ENCODE assay signal across 19 cellular contexts in genomic region chr1:90371106-90371813, GRCh38.
DNase-seq lines count a peak whose midpoint lies in the region; ATAC-seq and TF ChIP-seq lines count a peak whose summit lies in the region.
"Had no signal": no experiment of that assay in that cellular context is flagged by ENCODE, and none has a peak within 500 bp of the region (broad histone marks: within the 10 kb centered on the region; RNA-seq: fewer than 3 reads in every experiment).

No MANE protein-coding gene starts in this region.

- H3K9me3 ChIP-seq in PC-3 (ENCODE audit: low read length) = no peaks in the 10 kb centered on the region
- H3K9me3 ChIP-seq in T-helper 17 cell (ENCODE audit: control insufficient read depth, low read length, poor library complexity, severe bottlenecking) = no peaks in the 10 kb centered on the region
- H3K9me3 ChIP-seq: colonic mucosa, mucosa of descending colon had no signal

- H2AFZ ChIP-seq in PC-3 (ENCODE audit: low read length) = no peak overlapping the region
- H2AFZ ChIP-seq: GM23338 had no signal

- no peak overlapping the region for H3K4me2 ChIP-seq in PC-3 (ENCODE audit: low read length)
- H3K4me2 ChIP-seq: GM23338 had no signal

- peak; percentile 71 for ATAC-seq in PC-3
- ATAC-seq in T-helper 17 cell = no peak
- ATAC-seq: GM23338; heart left ventricle; mucosa of descending colon; stimulated activated memory B cell treated with anti-CD40 and anti-IgM and Interleukin-4, amounts not matched to agents 10 μg/mL and 1 μg/mL and 100 μg/mL, for 72 hours had no signal

- CTCF ChIA-PET in PC-3 (lab: Charles Lee) (interaction anchor here (0.5 kb wide), 1 partner anchor 22 kb away, joined by 4 read pairs; no protein-coding TSS in a partner anchor), RWPE1 (lab: Yijun Ruan, JAX) (no interaction called here)

- H3K27ac Mint-ChIP-seq in T-helper 17 cell = no peak overlapping the region
- H3K27ac Mint-ChIP-seq: GM23338; stimulated activated memory B cell treated with anti-CD40 and anti-IgM and Interleukin-4, amounts not matched to agents 10 μg/mL and 1 μg/mL and 100 μg/mL, for 72 hours; type B pancreatic cell had no signal

- no peaks in the 10 kb centered on the region for H3F3A ChIP-seq in PC-3 (ENCODE audit: low read length, unreplicated experiment)

- H3K36me3 ChIP-seq in PC-3 (ENCODE audit: low read depth, low read length) = no peaks in the 10 kb centered on the region
- H3K36me3 ChIP-seq: colonic mucosa, heart left ventricle had no signal

- H3K79me2 ChIP-seq in PC-3 (ENCODE audit: low read length) = no peaks in the 10 kb centered on the region

- POLR2A ChIA-PET in PC-3 (lab: Charles Lee; ENCODE audit: unreplicated experiment) = no interaction called here
- POLR2A ChIA-PET in RWPE1 (lab: Yijun Ruan, JAX; ENCODE audit: low non-redundant PET) = no interaction called here

- no peaks in the 10 kb centered on the region for H3K4me1 Mint-ChIP-seq in T-helper 17 cell
- H3K4me1 Mint-ChIP-seq: GM23338; stimulated activated memory B cell treated with anti-CD40 and anti-IgM and Interleukin-4, amounts not matched to agents 10 μg/mL and 1 μg/mL and 100 μg/mL, for 72 hours had no signal

- DNase-seq in DMS153 treated with DMSO at 0.1 percent for 48 hours (lab: John Stamatoyannopoulos, UW; ENCODE audit: unreplicated experiment) (peak; percentile 24), LHCN-M2 (ENCODE audit: low read depth) (peak; percentile 74), PC-3 (peak; percentile 71), kidney tubule cell (ENCODE audit: low spot score) (peak; percentile 23), T-helper 17 cell (no peak), RWPE1 (ENCODE audit: low spot score) (no peak), GM03348 (ENCODE audit: low spot score) (no peak), NCI-H2081 (lab: John Stamatoyannopoulos, UW) (no peak)
- DNase-seq: activated CD4-positive, alpha-beta T cell treated with anti-CD3 and anti-CD28 coated beads, Interleukin-2, amount 50 U/mL, for 1 hour; amniotic stem cell; colonic mucosa; DMS 273 treated with DMSO at 0.1 percent for 48 hours; heart left ventricle; kidney; mucosa of descending colon; Right ventricle myocardium superior had no signal

- intact Hi-C loops in PC-3 (cut with micrococcal nuclease) = no loop called here

- no peaks in the 10 kb centered on the region for H4K20me1 ChIP-seq in PC-3 (ENCODE audit: low read length)

- BruUV-seq in PC-3 (replicated peaks; lab: Mats Ljungman, UMichigan) = no TSS peak

- peaks cover 5% of the 10 kb centered on the region for H3K27me3 Mint-ChIP-seq in T-helper 17 cell
- H3K27me3 Mint-ChIP-seq: stimulated activated memory B cell treated with anti-CD40 and anti-IgM and Interleukin-4, amounts not matched to agents 10 μg/mL and 1 μg/mL and 100 μg/mL, for 72 hours; type B pancreatic cell had no signal

- peaks cover 14% of the 10 kb centered on the region; the same call in 1 of the 2 replicates for H3K4me1 ChIP-seq in PC-3 (ENCODE audit: insufficient read depth, low read length)
- H3K4me1 ChIP-seq: colonic mucosa, heart left ventricle had no signal

- no peaks in the 10 kb centered on the region for H3K9me2 ChIP-seq in PC-3 (replicated peaks; ENCODE audit: low read length)

- TF ChIP-seq CTCF in PC-3 (conservative IDR thresholded peaks at IDR 0.05; ENCODE audit: low read depth, low read length) (no peak), RWPE1 (conservative IDR thresholded peaks at IDR 0.05; ENCODE audit: low read depth) (no peak)

- no peak overlapping the region for H3K4me3 Mint-ChIP-seq in T-helper 17 cell
- H3K4me3 Mint-ChIP-seq: GM23338; stimulated activated memory B cell treated with anti-CD40 and anti-IgM and Interleukin-4, amounts not matched to agents 10 μg/mL and 1 μg/mL and 100 μg/mL, for 72 hours; type B pancreatic cell had no signal

- peaks cover 22% of the 10 kb centered on the region for H3K27me3 ChIP-seq in PC-3 (ENCODE audit: low read length)
- H3K27me3 ChIP-seq: colonic mucosa, heart left ventricle had no signal

- H3K27ac ChIP-seq in PC-3 (ENCODE audit: low read length) (peak overlapping the region; percentile 39), RWPE1 (no peak overlapping the region)
- H3K27ac ChIP-seq: colonic mucosa, heart left ventricle had no signal

- no peaks in the 10 kb centered on the region for H3K36me3 Mint-ChIP-seq in T-helper 17 cell (ENCODE audit: low read depth)
- H3K36me3 Mint-ChIP-seq: stimulated activated memory B cell treated with anti-CD40 and anti-IgM and Interleukin-4, amounts not matched to agents 10 μg/mL and 1 μg/mL and 100 μg/mL, for 72 hours; type B pancreatic cell had no signal

- no peak overlapping the region for H3K4me3 ChIP-seq in PC-3 (ENCODE audit: low read length)
- H3K4me3 ChIP-seq: colonic mucosa, GM23338, heart left ventricle, mucosa of descending colon had no signal

- H3K9ac ChIP-seq in PC-3 (ENCODE audit: low read length) = no peak overlapping the region

Comparison
In these comparisons a context has a peak if more than half of its experiments do, and no peak if none do; other contexts are left out.
1. DNase-seq: peak in DMS153 treated with DMSO at 0.1 percent for 48 hours (single experiment), LHCN-M2 (single experiment), PC-3 (single experiment) and kidney tubule cell (single experiment); none in T-helper 17 cell (0 of 3), RWPE1 (single experiment), GM03348 (single experiment) and NCI-H2081 (0 of 2).